ENCODE assay signal across 2 cellular contexts in the genomic region with DNA sequence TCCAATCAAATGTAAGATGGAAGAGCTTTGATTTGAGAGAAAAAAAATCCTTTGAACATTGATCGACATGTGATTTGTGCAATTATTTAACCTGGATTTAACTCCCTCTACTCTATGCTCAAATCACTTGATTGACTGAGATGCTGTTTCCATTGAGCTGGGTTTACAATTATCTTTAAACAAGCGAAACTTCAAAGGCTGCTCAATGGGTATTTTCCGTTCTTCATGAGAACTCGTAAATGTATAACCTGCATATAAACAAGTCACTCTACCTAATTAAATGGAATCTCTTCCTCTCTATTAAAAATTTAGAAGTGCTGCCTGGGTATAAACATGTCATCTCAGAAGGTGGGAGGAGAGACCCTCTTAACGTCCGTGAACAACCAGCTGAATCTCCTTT.
TF ChIP-seq lines count a peak whose summit lies in the region.

No MANE protein-coding gene starts in this region.

TF ChIP-seq in GM23338, 12 proteins besides CTCF, POLR2A, EP300 and RAD21 (continued from another document):
- TF ChIP-seq NANOG (IDR thresholded peaks at IDR 0.05; ENCODE audit: borderline replicate concordance) (no peak), EZH2phosphoT487 (IDR thresholded peaks at IDR 0.05; ENCODE audit: unreplicated experiment) (no peak), ZNF331 (CRISPR knock-in tag; IDR thresholded peaks at IDR 0.05; ENCODE audit: low read depth) (no peak), CREB1 (CRISPR knock-in tag; IDR thresholded peaks at IDR 0.05; ENCODE audit: low read depth) (no peak)
TF ChIP-seq in GM23338: peak in this region for 0.

TF ChIP-seq in HEK293T, 16 proteins besides CTCF, POLR2A, EP300 and RAD21 (continued from another document):
- TF ChIP-seq L3MBTL2 (conservative IDR thresholded peaks at IDR 0.05) = no peak
- TF ChIP-seq FOXA1 (IDR thresholded peaks at IDR 0.05) = no peak
- TF ChIP-seq NFRKB (IDR thresholded peaks at IDR 0.05) = no peak
